Comparison of ENCODE assay signal across 1 cellular context in genomic region chr1:24255226-24255625, GRCh38.
TF ChIP-seq lines count a peak whose summit lies in the region.

No MANE protein-coding gene starts in this region.

TF ChIP-seq in K562, 482 proteins besides CTCF, POLR2A, EP300 and RAD21 (continued from another document):
- TF ChIP-seq SIN3B (IDR thresholded peaks at IDR 0.05; ENCODE audit: low read depth), result no peak
- TF ChIP-seq NFE2 (IDR thresholded peaks at IDR 0.05; ENCODE audit: low read depth), result peak; percentile 78
- peak; percentile 58; the same call in 1 of the 2 replicates for TF ChIP-seq MAFK (IDR thresholded peaks at IDR 0.05; ENCODE audit: low read length)
- TF ChIP-seq NR2C2 (CRISPR knock-in tag; IDR thresholded peaks at IDR 0.05), result no peak
- TF ChIP-seq NR2C2 (tag; IDR thresholded peaks at IDR 0.05), result no peak
- TF ChIP-seq ZNF316 (IDR thresholded peaks at IDR 0.05), result peak; percentile 87
- no peak for TF ChIP-seq EZH2 (IDR thresholded peaks at IDR 0.05; ENCODE audit: borderline replicate concordance, low read depth, low read length)
- no peak for TF ChIP-seq YBX1 (IDR thresholded peaks at IDR 0.05)
- TF ChIP-seq POLR2H (tag; IDR thresholded peaks at IDR 0.05; ENCODE audit: low read depth), result no peak
- no peak for TF ChIP-seq ETV1 (tag; conservative IDR thresholded peaks at IDR 0.05; ENCODE audit: low read depth)
- TF ChIP-seq ZNF407 (IDR thresholded peaks at IDR 0.05; ENCODE audit: low read depth), result no peak
- no peak for TF ChIP-seq NFATC3 (IDR thresholded peaks at IDR 0.05)
- TF ChIP-seq HBP1 (CRISPR knock-in tag; IDR thresholded peaks at IDR 0.05), result no peak
- no peak for TF ChIP-seq NFRKB (IDR thresholded peaks at IDR 0.05; ENCODE audit: low read depth)
TF ChIP-seq in K562: peak in this region for 10.
